18 cellular contexts compared by ENCODE assay signal in the genomic region with DNA sequence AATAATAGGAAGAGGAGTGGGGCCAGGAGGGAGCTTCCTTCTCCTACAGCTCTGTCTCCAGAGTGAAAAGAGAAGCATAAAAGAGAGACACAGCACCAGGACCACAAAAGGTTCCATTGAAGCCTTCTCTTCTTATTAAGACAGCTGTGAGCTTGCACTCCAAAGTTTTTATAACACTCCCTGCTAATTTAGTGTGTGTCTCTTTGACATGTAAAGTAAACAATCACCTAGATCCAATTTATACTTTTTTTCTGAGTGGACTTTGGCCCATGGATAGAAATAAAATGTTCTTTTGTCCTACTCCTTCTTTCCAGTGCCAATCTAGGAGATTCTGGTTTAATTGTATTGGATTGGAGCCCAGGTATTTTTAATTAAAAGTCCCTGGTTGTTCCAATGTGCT. TPM values are rescaled to one million over a fixed set of nuclear protein-coding genes. Genes with fewer than 3 reads are reported as not detected.
DNase-seq lines count a peak whose midpoint lies in the region; TF ChIP-seq lines count a peak whose summit lies in the region.
"Had no signal": no experiment of that assay in that cellular context is flagged by ENCODE, and none has a peak within 500 bp of the region (broad histone marks: within the 10 kb centered on the region; RNA-seq: fewer than 3 reads in every experiment).

Gene CYP2C8, minus strand, starts transcription at position 212 of the 400 bp plus-strand sequence. Its CDS starts 95 bp downstream, at position 117.

- H3K36me3 Mint-ChIP-seq in neural crest cell (ENCODE audit: low read depth) = no peaks in the 10 kb centered on the region
- H3K36me3 Mint-ChIP-seq: CD14-positive monocyte; CD8-positive, alpha-beta T cell had no signal

- no peak within 1 kb of the TSS for H3K4me3 Mint-ChIP-seq in neural crest cell
- H3K4me3 Mint-ChIP-seq: CD14-positive monocyte; CD8-positive, alpha-beta T cell; H9 had no signal

- H3K4me1 ChIP-seq in liver (ENCODE audit: control insufficient read depth in 4 of 4, insufficient read depth in 4 of 4, low read length in 3 of 4) = peaks cover 0 to 22% (median 15%) of the 10 kb centered on the region in 4 donors
- H3K4me1 ChIP-seq: A549 had no signal

- peak within 1 kb of the TSS; percentile 84 to 94 for H3K9ac ChIP-seq in liver (ENCODE audit: low read depth in 1 of 2, low read length in 2 of 2)

- no peaks in the 10 kb centered on the region for H3K27me3 Mint-ChIP-seq in neural crest cell (ENCODE audit: low read depth)

- peak within 1 kb of the TSS; percentile 83 to 84 for H3K27ac ChIP-seq in liver (ENCODE audit: low read depth in 1 of 2, low read length in 2 of 2)
- H3K27ac ChIP-seq: A549 had no signal

- H3K9me3 ChIP-seq in liver (ENCODE audit: control insufficient read depth in 4 of 4, low read length in 3 of 4) = no peaks in the 10 kb centered on the region
- H3K9me3 ChIP-seq: A549 had no signal

- H3K4me1 Mint-ChIP-seq in neural crest cell = no peaks in the 10 kb centered on the region
- H3K4me1 Mint-ChIP-seq: CD14-positive monocyte, H9 had no signal

- H3K27me3 ChIP-seq in liver (ENCODE audit: control insufficient read depth in 4 of 4, insufficient read depth in 4 of 4, low read length in 3 of 4) = no peaks in the 10 kb centered on the region

- peak within 1 kb of the TSS; percentile 36 for H3K27ac Mint-ChIP-seq in neural crest cell (ENCODE audit: unreplicated experiment)
- H3K27ac Mint-ChIP-seq: CD14-positive monocyte; CD8-positive, alpha-beta T cell; H9 had no signal

- DNase-seq in G401 (ENCODE audit: low spot score) = peak; percentile 11
- DNase-seq in cerebellar cortex (ENCODE audit: low spot score) = peak; percentile 3
- DNase-seq in neural crest cell (ENCODE audit: low read depth, low spot score) = no peak
- DNase-seq in activated effector memory CD4-positive, alpha-beta T cell treated with Interleukin-2 at 50 U/mL for 16 hours = no peak
- DNase-seq in middle frontal gyrus (ENCODE audit: extremely low spot score, low spot score) = no peak
- DNase-seq in NOMO-1 treated with dmso at 0.1 percent for 144 hours (lab: John Stamatoyannopoulos, UW; ENCODE audit: unreplicated experiment) = no peak
- DNase-seq: CD8-positive, alpha-beta T cell; COR-L47; DMS153; DMS79 treated with DMSO at 0.1 percent for 48 hours; EL; GDM1; GOT3; H9 had no signal

- in situ Hi-C loops in G401 (cut with HindIII; ENCODE audit: low sequenced_read_pairs) = no loop called here

- no peaks in the 10 kb centered on the region for H3K9me3 Mint-ChIP-seq in neural crest cell
- H3K9me3 Mint-ChIP-seq: CD8-positive, alpha-beta T cell had no signal

- H3K4me3 ChIP-seq in liver (ENCODE audit: low read depth in 1 of 3, low read length in 3 of 3) = peak within 1 kb of the TSS; percentile 90 to 96 (median 96)
- H3K4me3 ChIP-seq: A549 had no signal

- TF ChIP-seq CTCF in liver (IDR thresholded peaks at IDR 0.05; ENCODE audit: low read depth, low read length, missing input control) = no peak
- no peak for TF ChIP-seq CTCF in neural crest cell (conservative IDR thresholded peaks at IDR 0.05)

- peak; percentile 12 to 52 for TF ChIP-seq RAD21 in liver (IDR thresholded peaks at IDR 0.05)

- H3K36me3 ChIP-seq in liver (ENCODE audit: control insufficient read depth in 4 of 4, insufficient read depth in 3 of 4, low read depth in 1 of 4, low read length in 3 of 4) = peaks cover 2 to 10% (median 5%) of the 10 kb centered on the region in 4 donors

TF ChIP-seq in liver, 16 proteins besides CTCF, POLR2A, EP300 and RAD21:
- TF ChIP-seq MAX (IDR thresholded peaks at IDR 0.05) = peak; percentile 50
- no peak for TF ChIP-seq NR2F2 (IDR thresholded peaks at IDR 0.05)
- TF ChIP-seq JUND (IDR thresholded peaks at IDR 0.05) = peak in 1 of 2 donors; percentile 71
- TF ChIP-seq EGR1 (IDR thresholded peaks at IDR 0.05; ENCODE audit: low read depth in 2 of 2) = no peak
- TF ChIP-seq HNF4G (IDR thresholded peaks at IDR 0.05) = peak; percentile 93
- peak; percentile 71 for TF ChIP-seq YY1 (IDR thresholded peaks at IDR 0.05)
- peak; percentile 71 for TF ChIP-seq ZBTB33 (IDR thresholded peaks at IDR 0.05)
- TF ChIP-seq TAF1 (conservative IDR thresholded peaks at IDR 0.05) = peak; percentile 93
- TF ChIP-seq SP1 (IDR thresholded peaks at IDR 0.05) = peak; percentile 79
- TF ChIP-seq, protein P1, sequence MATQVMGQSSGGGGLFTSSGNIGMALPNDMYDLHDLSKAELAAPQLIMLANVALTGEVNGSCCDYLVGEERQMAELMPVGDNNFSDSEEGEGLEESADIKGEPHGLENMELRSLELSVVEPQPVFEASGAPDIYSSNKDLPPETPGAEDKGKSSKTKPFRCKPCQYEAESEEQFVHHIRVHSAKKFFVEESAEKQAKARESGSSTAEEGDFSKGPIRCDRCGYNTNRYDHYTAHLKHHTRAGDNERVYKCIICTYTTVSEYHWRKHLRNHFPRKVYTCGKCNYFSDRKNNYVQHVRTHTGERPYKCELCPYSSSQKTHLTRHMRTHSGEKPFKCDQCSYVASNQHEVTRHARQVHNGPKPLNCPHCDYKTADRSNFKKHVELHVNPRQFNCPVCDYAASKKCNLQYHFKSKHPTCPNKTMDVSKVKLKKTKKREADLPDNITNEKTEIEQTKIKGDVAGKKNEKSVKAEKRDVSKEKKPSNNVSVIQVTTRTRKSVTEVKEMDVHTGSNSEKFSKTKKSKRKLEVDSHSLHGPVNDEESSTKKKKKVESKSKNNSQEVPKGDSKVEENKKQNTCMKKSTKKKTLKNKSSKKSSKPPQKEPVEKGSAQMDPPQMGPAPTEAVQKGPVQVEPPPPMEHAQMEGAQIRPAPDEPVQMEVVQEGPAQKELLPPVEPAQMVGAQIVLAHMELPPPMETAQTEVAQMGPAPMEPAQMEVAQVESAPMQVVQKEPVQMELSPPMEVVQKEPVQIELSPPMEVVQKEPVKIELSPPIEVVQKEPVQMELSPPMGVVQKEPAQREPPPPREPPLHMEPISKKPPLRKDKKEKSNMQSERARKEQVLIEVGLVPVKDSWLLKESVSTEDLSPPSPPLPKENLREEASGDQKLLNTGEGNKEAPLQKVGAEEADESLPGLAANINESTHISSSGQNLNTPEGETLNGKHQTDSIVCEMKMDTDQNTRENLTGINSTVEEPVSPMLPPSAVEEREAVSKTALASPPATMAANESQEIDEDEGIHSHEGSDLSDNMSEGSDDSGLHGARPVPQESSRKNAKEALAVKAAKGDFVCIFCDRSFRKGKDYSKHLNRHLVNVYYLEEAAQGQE (IDR thresholded peaks at IDR 0.05) = peak; percentile 90
- TF ChIP-seq ATF3 (IDR thresholded peaks at IDR 0.05) = no peak
- TF ChIP-seq GABPA (IDR thresholded peaks at IDR 0.05 in 1 of 2, conservative IDR thresholded peaks at IDR 0.05 in 1 of 2) = no peak
- TF ChIP-seq HNF4A (conservative IDR thresholded peaks at IDR 0.05) = peak; percentile 92 to 96
- TF ChIP-seq FOXA1 (IDR thresholded peaks at IDR 0.05) = peak; percentile 60
- TF ChIP-seq FOXA2 (IDR thresholded peaks at IDR 0.05) = peak; percentile 70
- TF ChIP-seq RXRA (IDR thresholded peaks at IDR 0.05) = peak; percentile 50 to 79

RNA-seq across cellular contexts. Expression of gene CYP2C8, which starts in this region (rescaled TPM):
- not detected in 2 replicates for total RNA-seq in G401 (2014; rRNA removed; shearing (Covaris generic))
- 100 to 1,000 TPM in 1 of 2 donors, under 1 TPM in 1; 0.33 to 638 TPM for total RNA-seq in liver
- 1,000 to 10,000 TPM in 1 of 2 donors, 100 to 1,000 TPM in 1; 826 to 1,126 TPM for polyA plus RNA-seq in liver
- 2.5 and 2.8 TPM in 2 replicates for total RNA-seq in neural crest cell
- polyA plus RNA-seq: BJ, CD14-positive monocyte had no signal

Comparison
In these comparisons a context has a peak if more than half of its experiments do, and no peak if none do; other contexts are left out.
1. Peak in DNase-seq in G401; RNA of the gene not detected or under 1 TPM.